ENCODE assay signal across 1 cellular context in the genomic region with DNA sequence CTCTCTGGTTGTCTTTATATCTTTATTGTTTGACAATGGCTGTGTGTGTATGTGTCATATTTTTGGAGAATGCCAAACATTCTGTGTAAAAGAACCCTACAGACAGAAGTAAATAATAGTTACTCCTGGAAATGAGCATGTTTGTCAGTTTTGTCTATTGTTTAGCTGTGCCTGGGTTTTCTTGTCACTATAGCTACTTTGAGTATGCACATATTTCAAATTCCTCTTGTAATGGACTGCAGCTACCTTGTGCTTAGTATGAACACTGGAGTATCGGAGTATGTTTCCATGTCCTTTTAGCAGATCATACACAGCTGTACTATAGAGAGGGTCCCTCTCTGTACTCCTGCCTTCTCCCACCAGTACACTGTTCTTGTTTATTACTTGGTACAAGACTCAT.
TF ChIP-seq lines count a peak whose summit lies in the region.

No MANE protein-coding gene starts in this region.

TF ChIP-seq in IMR-90, 13 proteins besides CTCF, POLR2A, EP300 and RAD21 (continued from another document):
- TF ChIP-seq CEBPB (IDR thresholded peaks at IDR 0.05; ENCODE audit: low read depth, low read length): no peak
TF ChIP-seq in IMR-90: peak in this region for 0.
